In the genomic region with DNA sequence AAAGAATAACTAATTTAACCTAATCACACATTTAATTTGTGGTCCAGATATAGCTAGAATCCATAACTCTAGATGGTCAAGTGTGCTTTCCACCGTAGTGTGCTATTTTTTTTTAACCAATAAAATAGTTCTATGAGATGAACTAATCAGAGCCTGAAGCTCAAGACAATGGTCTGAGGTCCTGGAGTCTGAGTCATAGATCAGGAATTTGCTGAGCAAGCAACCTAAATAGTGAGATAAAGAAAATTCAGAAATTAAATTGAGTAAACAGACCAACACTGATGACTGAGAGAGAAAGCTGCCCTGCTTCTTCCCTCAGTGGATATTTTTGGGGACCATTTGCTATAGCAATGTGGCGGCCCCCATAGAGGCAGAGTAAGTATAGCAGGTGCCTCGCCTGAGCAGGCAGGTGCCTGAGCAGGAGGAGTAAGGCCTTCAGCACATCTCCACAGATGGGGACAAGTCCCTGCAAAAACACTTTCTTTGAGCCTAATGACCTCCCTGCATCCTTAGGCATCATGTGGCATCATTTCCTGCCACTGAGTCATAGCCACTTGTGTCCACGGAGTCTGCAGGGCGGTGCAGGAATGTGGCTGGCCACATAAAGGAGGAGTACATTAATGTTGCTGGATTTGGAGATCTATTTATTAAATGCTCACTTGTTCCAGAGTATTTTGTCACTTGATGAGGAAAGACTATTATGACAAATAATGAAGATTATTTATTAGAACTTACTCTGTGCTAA, we compare ENCODE assay signal across 16 cellular contexts. TPM values are rescaled to one million over a fixed set of nuclear protein-coding genes. Genes with fewer than 3 reads are reported as not detected.
DNase-seq lines count a peak whose midpoint lies in the region; ATAC-seq and TF ChIP-seq lines count a peak whose summit lies in the region.
"Had no signal": no experiment of that assay in that cellular context is flagged by ENCODE, and none has a peak within 500 bp of the region (broad histone marks: within the 10 kb centered on the region; RNA-seq: fewer than 3 reads in every experiment).

No MANE protein-coding gene starts in this region.

- no peak for TF ChIP-seq CTCF in choroid plexus epithelial cell (conservative IDR thresholded peaks at IDR 0.05; ENCODE audit: low read depth, low read length)

- no peak overlapping the region for H3K4me3 ChIP-seq in choroid plexus epithelial cell (ENCODE audit: low read depth, low read length)
- H3K4me3 ChIP-seq: esophagus squamous epithelium had no signal

- intact Hi-C loops in cardiac septum (cut with DNase I), result no loop called here

- DNase-seq in Daoy (ENCODE audit: low read depth) (peak; percentile 57), LoVo (ENCODE audit: low spot score) (peak; percentile 38), choroid plexus epithelial cell (ENCODE audit: low read depth) (peak; percentile 65), lung microvascular endothelial cell (ENCODE audit: low read depth in 2 of 2) (peak; percentile 20 to 52), cardiac septum (ENCODE audit: low spot score) (no peak), CD1c-positive myeloid dendritic cell (ENCODE audit: extremely low spot score) (no peak), DMS79 treated with DMSO at 0.1 percent for 48 hours (lab: John Stamatoyannopoulos, UW) (no peak)
- DNase-seq: activated CD4-positive, alpha-beta memory T cell treated with anti-CD3 and anti-CD28 coated beads, Interleukin-2, amount 10 ng/mL, durations not matched to agents 7 days and 5 days; activated effector memory CD4-positive, alpha-beta T cell treated with Interleukin-2 at 50 U/mL for 16 hours; caudate nucleus; esophagus squamous epithelium; stimulated activated CD4-positive, alpha-beta T cell treated with anti-CD3 and anti-CD28 coated beads, Interleukin-4, amount 100 ng/mL, for 24 hours; stimulated activated naive CD4-positive, alpha-beta T cell had no signal

- ATAC-seq in GM21528 (IDR thresholded peaks at IDR 0.05; ENCODE audit: low FRiP score, unreplicated experiment), result no peak

RNA-seq across cellular contexts. Expression of a gene that starts 13.9 kb away (rescaled TPM):
- not detected in 2 replicates for total RNA-seq in Daoy (2014; rRNA removed; shearing (Covaris generic))
- total RNA-seq in lung microvascular endothelial cell (not detected in 2 replicates), cardiac septum (not detected)
- total RNA-seq: activated CD4-positive, alpha-beta memory T cell treated with anti-CD3 and anti-CD28 coated beads, Interleukin-2, amount 10 ng/mL, durations not matched to agents 7 days and 5 days; B cell had no signal

RNA-seq across cellular contexts. Expression of a gene that starts 41.3 kb away (rescaled TPM):
- total RNA-seq in Daoy (2014; rRNA removed; shearing (Covaris generic)), result not detected in 2 replicates
- not detected in 2 replicates for total RNA-seq in lung microvascular endothelial cell
- 0.43 TPM for total RNA-seq in cardiac septum
- total RNA-seq: activated CD4-positive, alpha-beta memory T cell treated with anti-CD3 and anti-CD28 coated beads, Interleukin-2, amount 10 ng/mL, durations not matched to agents 7 days and 5 days; B cell; mucosa of gallbladder had no signal

RNA-seq across cellular contexts. Expression of a gene that starts 58.0 kb away (rescaled TPM):
- not detected in 2 replicates for total RNA-seq in Daoy (2014; rRNA removed; shearing (Covaris generic))
- total RNA-seq in lung microvascular endothelial cell (not detected in 2 replicates), cardiac septum (0.13 TPM)
- total RNA-seq: activated CD4-positive, alpha-beta memory T cell treated with anti-CD3 and anti-CD28 coated beads, Interleukin-2, amount 10 ng/mL, durations not matched to agents 7 days and 5 days; esophagus squamous epithelium had no signal

Comparison
In these comparisons a context has a peak if more than half of its experiments do, and no peak if none do; other contexts are left out.
1. DNase-seq: peak in Daoy (single experiment), LoVo (single experiment), choroid plexus epithelial cell (single experiment) and lung microvascular endothelial cell (2 of 2); none in cardiac septum (single experiment), CD1c-positive myeloid dendritic cell (single experiment) and DMS79 treated with DMSO at 0.1 percent for 48 hours (single experiment).